Comparison of ENCODE assay signal across 8 cellular contexts in the genomic region with DNA sequence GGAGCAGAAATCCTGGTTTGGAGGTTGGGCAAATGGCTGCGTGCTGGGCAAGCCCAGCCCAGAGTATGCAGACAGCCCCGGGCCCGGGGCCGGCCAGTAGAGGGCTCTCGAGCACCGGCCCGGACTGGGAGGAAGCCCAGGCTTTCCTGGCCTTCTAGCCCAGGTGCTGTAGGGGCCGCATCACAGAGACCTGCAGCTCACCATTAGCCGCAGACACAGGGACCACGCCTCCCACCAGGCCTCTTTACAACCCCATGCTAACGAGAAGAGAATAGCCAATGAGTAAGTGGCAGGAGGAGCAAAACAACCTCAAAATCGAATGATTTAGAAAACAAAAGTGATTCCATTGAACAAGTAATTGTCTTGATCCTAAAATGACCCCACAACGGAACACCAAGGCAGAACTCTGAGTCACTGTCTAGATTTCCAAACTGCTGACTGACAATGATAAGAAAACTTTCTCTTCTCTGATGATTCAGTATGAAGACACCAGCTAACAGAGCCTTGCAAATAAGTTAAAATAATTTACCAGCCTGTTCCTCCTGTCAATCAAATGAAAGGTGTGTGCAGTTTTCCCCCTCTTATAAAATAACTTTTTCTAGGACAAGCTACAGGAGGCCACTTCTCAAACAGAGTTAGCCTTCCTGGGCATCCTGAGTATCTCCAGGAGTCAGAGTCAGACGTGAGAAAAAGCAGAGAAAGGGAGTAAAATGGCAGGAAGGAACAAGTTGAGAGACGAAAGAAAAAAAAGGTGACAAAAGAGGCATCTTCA.
A peak's percentile ranks its signal among the peaks of the same experiment; 100 is the strongest.
DNase-seq lines count a peak whose midpoint lies in the region; ATAC-seq and TF ChIP-seq lines count a peak whose summit lies in the region.

No MANE protein-coding gene starts in this region.

- no peaks in the 10 kb centered on the region for H3K9me3 ChIP-seq in CD8-positive, alpha-beta memory T cell (ENCODE audit: low read length)
- H3K9me3 ChIP-seq in RWPE2 (ENCODE audit: severe bottlenecking) (no peaks in the 10 kb centered on the region), gastroesophageal sphincter (no peaks in the 10 kb centered on the region), ovary (no peaks in the 10 kb centered on the region)

- TF ChIP-seq POLR2A in gastroesophageal sphincter (IDR thresholded peaks at IDR 0.05) (no peak), ovary (IDR thresholded peaks at IDR 0.05) (no peak)

- peaks cover 4% of the 10 kb centered on the region for H3K4me1 ChIP-seq in CD8-positive, alpha-beta memory T cell (ENCODE audit: insufficient read depth, low read length)
- H3K4me1 ChIP-seq in RWPE2 (ENCODE audit: insufficient read depth, poor library complexity, severe bottlenecking): no peaks in the 10 kb centered on the region
- H3K4me1 ChIP-seq in gastroesophageal sphincter: peaks cover 0 to 55% (median 5%) of the 10 kb centered on the region in 3 donors
- H3K4me1 ChIP-seq in ovary (ENCODE audit: insufficient read depth): no peaks in the 10 kb centered on the region

- H3K36me3 ChIP-seq in CD8-positive, alpha-beta memory T cell (ENCODE audit: insufficient read depth, low read length): no peaks in the 10 kb centered on the region
- H3K36me3 ChIP-seq in RWPE2 (ENCODE audit: low read depth) (no peaks in the 10 kb centered on the region), gastroesophageal sphincter (peaks cover 0 to 52% of the 10 kb centered on the region in 2 donors), ovary (no peaks in the 10 kb centered on the region)

- no peak overlapping the region for H3K27ac ChIP-seq in CD8-positive, alpha-beta memory T cell (ENCODE audit: low read depth, low read length)
- peak overlapping the region; percentile 42 for H3K27ac ChIP-seq in RWPE2 (ENCODE audit: poor library complexity, severe bottlenecking)
- H3K27ac ChIP-seq in gastroesophageal sphincter: peak overlapping the region; percentile 63 to 88 (median 80)
- no peak overlapping the region for H3K27ac ChIP-seq in ovary

- TF ChIP-seq CTCF in RWPE2 (IDR thresholded peaks at IDR 0.05; ENCODE audit: poor library complexity, severe bottlenecking) (peak; percentile 96), gastroesophageal sphincter (IDR thresholded peaks at IDR 0.05) (peak; percentile 76 to 95 (median 80)), ovary (IDR thresholded peaks at IDR 0.05) (peak in 2 of 3 donors; percentile 22 to 54)

- TF ChIP-seq EP300 in gastroesophageal sphincter (IDR thresholded peaks at IDR 0.05) (no peak), ovary (IDR thresholded peaks at IDR 0.05) (no peak)

- POLR2A ChIA-PET in CD8-positive, alpha-beta memory T cell (lab: Charles Lee): no interaction called here

- peaks cover 8 to 13% (median 11%) of the 10 kb centered on the region in 3 donors for H3K4me1 Mint-ChIP-seq in CD8-positive, alpha-beta memory T cell

- peak overlapping the region in 3 of 7 donors; percentile 30 to 56 (median 44) for H3K4me3 Mint-ChIP-seq in CD8-positive, alpha-beta memory T cell

- CTCF ChIA-PET in CD8-positive, alpha-beta memory T cell (lab: Charles Lee): interaction anchor here (0.5 to 4.5 kb wide), 26 partner anchors 10 to 360 kb away, joined by 3 to 82 read pairs (median 4); no protein-coding TSS in a partner anchor

- no peaks in the 10 kb centered on the region for H3K27me3 ChIP-seq in CD8-positive, alpha-beta memory T cell (ENCODE audit: insufficient read depth, low read length, poor library complexity, severe bottlenecking)
- H3K27me3 ChIP-seq in RWPE2 (ENCODE audit: insufficient read depth, poor library complexity, severe bottlenecking) (no peaks in the 10 kb centered on the region), gastroesophageal sphincter (no peaks in the 10 kb centered on the region), ovary (no peaks in the 10 kb centered on the region)

- H3K27ac Mint-ChIP-seq in CD8-positive, alpha-beta memory T cell: peak overlapping the region in 4 of 8 donors; percentile 25 to 84 (median 56)

- peaks cover 2 to 4% of the 10 kb centered on the region in 2 donors for H3K27me3 Mint-ChIP-seq in CD8-positive, alpha-beta memory T cell

- no peak overlapping the region for H3K4me3 ChIP-seq in CD8-positive, alpha-beta memory T cell (ENCODE audit: low read length)
- H3K4me3 ChIP-seq in RWPE2 (ENCODE audit: severe bottlenecking): no peak overlapping the region
- no peak overlapping the region for H3K4me3 ChIP-seq in gastroesophageal sphincter
- H3K4me3 ChIP-seq in ovary: no peak overlapping the region

- H3K9me3 Mint-ChIP-seq in CD8-positive, alpha-beta memory T cell: no peaks in the 10 kb centered on the region

- 18 to 37% methylated on average over 2 to 5 of the region's 15 CpGs for WGBS in gastroesophageal sphincter (ENCODE audit: low coverage in 1 of 2), 2 donors
- 17 to 24% (median 22%) methylated on average over 15 of the region's 15 CpGs for WGBS in ovary, 3 donors

- no peaks in the 10 kb centered on the region for H3K36me3 Mint-ChIP-seq in CD8-positive, alpha-beta memory T cell

- DNase-seq in CD8-positive, alpha-beta memory T cell: peak; percentile 37 to 72 (median 50)
- DNase-seq in HuH-7 (ENCODE audit: low spot score) (peak; percentile 90), RWPE2 (ENCODE audit: low spot score) (peak; percentile 91), ovary (peak; percentile 39 to 73 (median 51)), ureter (ENCODE audit: low spot score) (peak; percentile 73)
- peak; percentile 87 for DNase-seq in activated effector memory CD4-positive, alpha-beta T cell treated with anti-CD3 and anti-CD28 coated beads, Interleukin-2, amount 50 U/mL, for 16 hours

- ATAC-seq in GM19455 (IDR thresholded peaks at IDR 0.05; ENCODE audit: unreplicated experiment) (peak; percentile 57), RWPE2 (ENCODE audit: low read depth) (peak; percentile 98), gastroesophageal sphincter (peak; percentile 82)

- intact Hi-C loops in ovary (cut with DNase I): loop anchor here (5.0 to 10.0 kb wide), 3 partner anchors 275 to 285 kb away; a partner anchor contains a TSS

Comparison
In these comparisons a context has a peak if more than half of its experiments do, and no peak if none do; other contexts are left out.
1. H3K27ac ChIP-seq: peak in RWPE2 (single experiment) and gastroesophageal sphincter (4 of 4); none in CD8-positive, alpha-beta memory T cell (single experiment) and ovary (0 of 2).
2. CTCF ChIP-seq: peak in every context shown above with its lines; median percentile 96 in RWPE2; 80 in gastroesophageal sphincter; 38 in ovary.
3. Peak in every context shown above with its lines, with median percentiles within 50 percentile points of each other: DNase-seq and ATAC-seq.